In genomic region chr7:3937146-3937545, GRCh38 we compare ENCODE assay signal across 27 cellular contexts.
"Had no signal": no experiment of that assay in that cellular context is flagged by ENCODE, and none has a peak within 500 bp of the region (broad histone marks: within the 10 kb centered on the region; RNA-seq: fewer than 3 reads in every experiment).

No MANE protein-coding gene starts in this region.

- H3K9me3 ChIP-seq: psoas muscle, right lobe of liver, suprapubic skin, testis, vagina had no signal

- H2AFZ ChIP-seq: parathyroid adenoma had no signal

- H3K27me3 Mint-ChIP-seq: progenitor cell of endocrine pancreas had no signal

- ATAC-seq: naive thymus-derived CD8-positive, alpha-beta T cell; natural killer cell treated with Interleukin-12 subunit alpha and Interleukin-12 subunit beta and Interleukin-15 and Interleukin-18, amount 100 ng/mL, for 72 hours; psoas muscle; right cardiac atrium; right lobe of liver; stimulated activated effector memory CD8-positive, alpha-beta T cell treated with anti-CD3 and anti-CD28 coated beads, Interleukin-12 subunit alpha, Interleukin-12 subunit beta, amount 100 ng/mL, for 72 hours; stimulated activated naive CD8-positive, alpha-beta T cell treated with anti-CD3 and anti-CD28 coated beads, Interleukin-15, amount 100 ng/mL, for 72 hours; stimulated activated naive CD8-positive, alpha-beta T cell treated with anti-CD3 and anti-CD28 coated beads, Interleukin-15, Interleukin-2, amounts not matched to agents 100 U/mL and 50 U/mL, for 24 hours had no signal

- H3K36me3 ChIP-seq: right lobe of liver, suprapubic skin, tibial artery, transverse colon, upper lobe of left lung, vagina had no signal

- H3K4me1 Mint-ChIP-seq: naive B cell; naive thymus-derived CD8-positive, alpha-beta T cell; nephron progenitor cell; neural crest cell; stimulated activated effector memory CD8-positive, alpha-beta T cell treated with anti-CD3 and anti-CD28 coated beads, Interleukin-12 subunit alpha, Interleukin-12 subunit beta, amount 100 ng/mL, for 72 hours; stimulated activated naive CD8-positive, alpha-beta T cell treated with anti-CD3 and anti-CD28 coated beads, Interleukin-15, amount 100 ng/mL, for 72 hours had no signal

- H3K4me3 ChIP-seq: psoas muscle, right lobe of liver, suprapubic skin, testis, tibial artery, transverse colon, upper lobe of left lung, vagina had no signal

- H3K79me2 ChIP-seq: parathyroid adenoma had no signal

- H3K36me3 Mint-ChIP-seq: natural killer cell treated with Interleukin-12 subunit alpha and Interleukin-12 subunit beta and Interleukin-15 and Interleukin-18, amount 100 ng/mL, for 72 hours; stimulated activated effector memory CD8-positive, alpha-beta T cell treated with anti-CD3 and anti-CD28 coated beads, Interleukin-12 subunit alpha, Interleukin-12 subunit beta, amount 100 ng/mL, for 72 hours had no signal

- H3K4me1 ChIP-seq: parathyroid adenoma, psoas muscle, right lobe of liver, suprapubic skin, testis, tibial artery, transverse colon, upper lobe of left lung, vagina had no signal

- DNase-seq: naive B cell; naive thymus-derived CD8-positive, alpha-beta T cell; nephron progenitor cell; occipital lobe; psoas muscle; right cardiac atrium; right lobe of liver; small intestine; stimulated activated CD4-positive, alpha-beta T cell treated with anti-CD3 and anti-CD28 coated beads, Interleukin-15, amount 100 ng/mL, for 24 hours; stimulated activated CD4-positive, alpha-beta T cell treated with anti-CD3 and anti-CD28 coated beads, Interleukin-2, amount 100 ng/mL, for 24 hours; stimulated activated CD4-positive, alpha-beta T cell treated with anti-CD3 and anti-CD28 coated beads, Interleukin-2, amount 100 ng/mL, for 48 hours; stimulated activated CD4-positive, alpha-beta T cell treated with anti-CD3 and anti-CD28 coated beads, Interleukin-4, amount 100 ng/mL, for 24 hours; stimulated activated naive CD4-positive, alpha-beta T cell; stimulated activated naive CD8-positive, alpha-beta T cell treated with anti-CD3 and anti-CD28 coated beads, Interleukin-15, amount 100 ng/mL, for 72 hours; stimulated activated naive CD8-positive, alpha-beta T cell treated with anti-CD3 and anti-CD28 coated beads, Interleukin-15, Interleukin-2, amounts not matched to agents 100 U/mL and 50 U/mL, for 24 hours; substantia nigra; testis; tibial artery; transverse colon had no signal

- H3K27ac ChIP-seq: parathyroid adenoma, psoas muscle, right lobe of liver, suprapubic skin, testis, tibial artery, transverse colon, upper lobe of left lung, vagina had no signal

- H3K9ac ChIP-seq: parathyroid adenoma had no signal

- H3K27ac Mint-ChIP-seq: naive thymus-derived CD8-positive, alpha-beta T cell; natural killer cell treated with Interleukin-12 subunit alpha and Interleukin-12 subunit beta and Interleukin-15 and Interleukin-18, amount 100 ng/mL, for 72 hours; nephron progenitor cell; progenitor cell of endocrine pancreas; stimulated activated effector memory CD8-positive, alpha-beta T cell treated with anti-CD3 and anti-CD28 coated beads, Interleukin-12 subunit alpha, Interleukin-12 subunit beta, amount 100 ng/mL, for 72 hours; stimulated activated naive CD8-positive, alpha-beta T cell treated with anti-CD3 and anti-CD28 coated beads, Interleukin-15, amount 100 ng/mL, for 72 hours had no signal

- H3K27me3 ChIP-seq: right lobe of liver, suprapubic skin, testis, tibial artery, transverse colon, upper lobe of left lung, vagina had no signal

- H3K9me3 Mint-ChIP-seq: natural killer cell treated with Interleukin-12 subunit alpha and Interleukin-12 subunit beta and Interleukin-15 and Interleukin-18, amount 100 ng/mL, for 72 hours; stimulated activated effector memory CD8-positive, alpha-beta T cell treated with anti-CD3 and anti-CD28 coated beads, Interleukin-12 subunit alpha, Interleukin-12 subunit beta, amount 100 ng/mL, for 72 hours had no signal

- H3K4me3 Mint-ChIP-seq: naive B cell; naive thymus-derived CD8-positive, alpha-beta T cell; natural killer cell treated with Interleukin-12 subunit alpha and Interleukin-12 subunit beta and Interleukin-15 and Interleukin-18, amount 100 ng/mL, for 72 hours; nephron progenitor cell; neural crest cell; stimulated activated effector memory CD8-positive, alpha-beta T cell treated with anti-CD3 and anti-CD28 coated beads, Interleukin-12 subunit alpha, Interleukin-12 subunit beta, amount 100 ng/mL, for 72 hours; stimulated activated naive CD8-positive, alpha-beta T cell treated with anti-CD3 and anti-CD28 coated beads, Interleukin-15, amount 100 ng/mL, for 72 hours had no signal
